ENCODE assay signal across 8 cellular contexts in genomic region chr19:14005381-14006084, GRCh38. TPM values are rescaled to one million over a fixed set of nuclear protein-coding genes. Genes with fewer than 3 reads are reported as not detected.
DNase-seq lines count a peak whose midpoint lies in the region; ATAC-seq lines count a peak whose summit lies in the region.

No MANE protein-coding gene starts in this region.

- H3K9me3 ChIP-seq in CD8-positive, alpha-beta memory T cell (ENCODE audit: low read length), result no peaks in the 10 kb centered on the region
- no peaks in the 10 kb centered on the region for H3K9me3 ChIP-seq in SJSA1 (replicated peaks)

- no peaks in the 10 kb centered on the region for H3K27me3 ChIP-seq in CD8-positive, alpha-beta memory T cell (ENCODE audit: insufficient read depth, low read length, poor library complexity, severe bottlenecking)
- no peaks in the 10 kb centered on the region for H3K27me3 ChIP-seq in SJSA1 (replicated peaks)

- no peaks in the 10 kb centered on the region for H3K36me3 ChIP-seq in CD8-positive, alpha-beta memory T cell (ENCODE audit: insufficient read depth, low read length)
- H3K36me3 ChIP-seq in SJSA1, result no peaks in the 10 kb centered on the region

- H3K4me3 ChIP-seq in CD8-positive, alpha-beta memory T cell (ENCODE audit: low read length), result peak overlapping the region; percentile 53
- H3K4me3 ChIP-seq in SJSA1, result peak overlapping the region; percentile 61

- peak overlapping the region; percentile 96 to 100 (median 100) for H3K27ac Mint-ChIP-seq in CD8-positive, alpha-beta memory T cell

- peak; percentile 27 for ATAC-seq in GM21447 (IDR thresholded peaks at IDR 0.05; ENCODE audit: unreplicated experiment)

- peak overlapping the region; percentile 90 to 98 (median 96) for H3K4me3 Mint-ChIP-seq in CD8-positive, alpha-beta memory T cell

- H3K4me1 ChIP-seq in CD8-positive, alpha-beta memory T cell (ENCODE audit: insufficient read depth, low read length), result peaks cover 43% of the 10 kb centered on the region
- H3K4me1 ChIP-seq in SJSA1 (replicated peaks), result peaks cover 8% of the 10 kb centered on the region

- peak overlapping the region; percentile 100 for H3K27ac ChIP-seq in CD8-positive, alpha-beta memory T cell (ENCODE audit: low read depth, low read length)
- H3K27ac ChIP-seq in SJSA1, result peak overlapping the region; percentile 89

- peaks cover 0 to 2% (median 0%) of the 10 kb centered on the region in 5 donors for H3K9me3 Mint-ChIP-seq in CD8-positive, alpha-beta memory T cell

- H3K36me3 Mint-ChIP-seq in CD8-positive, alpha-beta memory T cell, result peaks cover 0 to 10% (median 1%) of the 10 kb centered on the region in 3 donors

- DNase-seq in CD8-positive, alpha-beta memory T cell, result peak; percentile 90 to 96 (median 92)
- DNase-seq in Kasumi-1 (lab: John Stamatoyannopoulos, UW) (peak; percentile 69 to 74), SJSA1 (ENCODE audit: low read depth in 1 of 2, low spot score in 2 of 2) (peak; percentile 43 to 89), germinal center (ENCODE audit: low spot score) (peak; percentile 89), non-pigmented ciliary epithelial cell (ENCODE audit: low read depth) (peak; percentile 28), stromal cell of bone marrow (ENCODE audit: low read depth) (peak; percentile 67)
- DNase-seq in activated naive CD4-positive, alpha-beta T cell (lab: John Stamatoyannopoulos, UW), result peak; percentile 69 to 86 (median 77)

- CTCF ChIA-PET in CD8-positive, alpha-beta memory T cell (lab: Charles Lee), result interaction anchor here (0.8 to 3.5 kb wide), 5 partner anchors 16 to 131 kb away, joined by 3 to 19 read pairs (median 3); partner anchors contain the start of genes ASF1B and IL27RA

- H3K4me1 Mint-ChIP-seq in CD8-positive, alpha-beta memory T cell, result peaks cover 34 to 52% (median 38%) of the 10 kb centered on the region in 3 donors

- POLR2A ChIA-PET in CD8-positive, alpha-beta memory T cell (lab: Charles Lee), result interaction anchor here (0.5 to 3.1 kb wide), 14 partner anchors 13 to 513 kb away, joined by 3 to 47 read pairs (median 5); partner anchors contain the start of genes ADGRE5, DCAF15, DNAJB1 and IL27RA

- H3K27me3 Mint-ChIP-seq in CD8-positive, alpha-beta memory T cell, result peaks cover 0 to 1% of the 10 kb centered on the region in 2 donors

RNA-seq across cellular contexts. Expression of gene RFX1, which starts 0.6 kb away (rescaled TPM):
- 10 to 100 TPM; 13.0 to 13.6 TPM for total RNA-seq in CD8-positive, alpha-beta memory T cell
- polyA plus RNA-seq in CD8-positive, alpha-beta memory T cell, result 3.1 TPM
- 2.6 and 3.6 TPM in 2 replicates for total RNA-seq in SJSA1 (2014; rRNA removed; shearing (Covaris generic))

RNA-seq across cellular contexts. Expression of gene RLN3, which starts 22.4 kb away (rescaled TPM):
- total RNA-seq in CD8-positive, alpha-beta memory T cell, result not detected
- polyA plus RNA-seq in CD8-positive, alpha-beta memory T cell, result not detected
- total RNA-seq in SJSA1 (2014; rRNA removed; shearing (Covaris generic)), result not detected in 2 replicates

RNA-seq across cellular contexts. Expression of gene IL27RA, which starts 26.0 kb away (rescaled TPM):
- 10 to 100 TPM; 71.4 to 73.6 TPM for total RNA-seq in CD8-positive, alpha-beta memory T cell
- polyA plus RNA-seq in CD8-positive, alpha-beta memory T cell, result 83.4 TPM
- total RNA-seq in SJSA1 (2014; rRNA removed; shearing (Covaris generic)), result 2.0 and 4.0 TPM in 2 replicates

RNA-seq across cellular contexts. Expression of gene DCAF15, which starts 53.2 kb away (rescaled TPM):
- 10 to 100 TPM; 64.6 to 66.5 TPM for total RNA-seq in CD8-positive, alpha-beta memory T cell
- polyA plus RNA-seq in CD8-positive, alpha-beta memory T cell, result 8.0 TPM
- total RNA-seq in SJSA1 (2014; rRNA removed; shearing (Covaris generic)), result 28.2 and 29.1 TPM in 2 replicates

RNA-seq across cellular contexts. Expression of gene PALM3, which starts 56.3 kb away (rescaled TPM):
- not detected for total RNA-seq in CD8-positive, alpha-beta memory T cell
- not detected for polyA plus RNA-seq in CD8-positive, alpha-beta memory T cell
- total RNA-seq in SJSA1 (2014; rRNA removed; shearing (Covaris generic)), result not detected in 2 replicates

Comparison
In these comparisons a context has a peak if more than half of its experiments do, and no peak if none do; other contexts are left out.
1. Peak in every context shown above with its lines: DNase-seq, ATAC-seq, H3K4me3 ChIP-seq and H3K27ac ChIP-seq.
2. DNase-seq: peak in every context shown above with its lines; median percentile 92 in CD8-positive, alpha-beta memory T cell; 89 in germinal center; 77 in activated naive CD4-positive, alpha-beta T cell; 72 in Kasumi-1; 67 in stromal cell of bone marrow; 66 in SJSA1; 28 in non-pigmented ciliary epithelial cell.
3. RNA of gene IL27RA, which starts 26.0 kb away (total RNA-seq): 71.4 to 73.6 TPM in CD8-positive, alpha-beta memory T cell; 2.0 to 4.0 TPM in SJSA1; every median in the first group is over 10 times any median in the second.